ENCODE assay signal across 1 cellular context in genomic region chr19:3250675-3251074, GRCh38.
A peak's percentile ranks its signal among the peaks of the same experiment; 100 is the strongest.
TF ChIP-seq lines count a peak whose summit lies in the region.

No MANE protein-coding gene starts in this region.

TF ChIP-seq in HCT116, 20 proteins besides CTCF, POLR2A, EP300 and RAD21 (continued from another document):
- TF ChIP-seq ZBTB33 (IDR thresholded peaks at IDR 0.05; ENCODE audit: extremely low read depth, insufficient replicate concordance, low read length) (no peak), SRF (IDR thresholded peaks at IDR 0.05; ENCODE audit: low read depth) (no peak), FOSL1 (IDR thresholded peaks at IDR 0.05; ENCODE audit: low read depth) (no peak), JUND (IDR thresholded peaks at IDR 0.05) (no peak), MAX (IDR thresholded peaks at IDR 0.05) (0 out of 2 replicates have a peak, but pooled peaks have one; percentile 30), EZH2phosphoT487 (IDR thresholded peaks at IDR 0.05; ENCODE audit: borderline replicate concordance) (no peak)
